Comparison of ENCODE assay signal across 8 cellular contexts in genomic region chr7:135976312-135977019, GRCh38. TPM values are rescaled to one million over a fixed set of nuclear protein-coding genes. Genes with fewer than 3 reads are reported as not detected.
DNase-seq lines count a peak whose midpoint lies in the region; ATAC-seq, FAIRE-seq and TF ChIP-seq lines count a peak whose summit lies in the region.

No MANE protein-coding gene starts in this region.

- peaks cover 42% of the 10 kb centered on the region for H4K20me1 ChIP-seq in OCI-LY7 (ENCODE audit: insufficient read depth, low read length)
- no peaks in the 10 kb centered on the region for H4K20me1 ChIP-seq in K562 (replicated peaks; ENCODE audit: control insufficient read depth, insufficient read depth, low read length)

- H3K79me2 ChIP-seq in OCI-LY7 (ENCODE audit: insufficient read depth, low read depth, low read length) (peaks cover 65% of the 10 kb centered on the region), K562 (ENCODE audit: control insufficient read depth, insufficient read depth, low read length) (peaks cover 58% of the 10 kb centered on the region)

- H3K27me3 ChIP-seq in K562 (ENCODE audit: control insufficient read depth in 2 of 2, insufficient read depth in 2 of 2, low read length in 2 of 2) = no peaks in the 10 kb centered on the region

- H3K27ac ChIP-seq in OCI-LY7 (ENCODE audit: low read depth, low read length, poor library complexity, severe bottlenecking) (peak overlapping the region; percentile 93), K562 (ENCODE audit: extremely low read depth, low read depth, low read length) (peak overlapping the region; percentile 78)

- no peak for TF ChIP-seq RAD21 in K562 (CRISPR knock-in tag; conservative IDR thresholded peaks at IDR 0.05 in 1 of 2, IDR thresholded peaks at IDR 0.05 in 1 of 2)

- no peaks in the 10 kb centered on the region for H3K9me3 Mint-ChIP-seq in immature natural killer cell

- no peak for TF ChIP-seq CTCF in OCI-LY7 (conservative IDR thresholded peaks at IDR 0.05; ENCODE audit: low read length)
- no peak for TF ChIP-seq CTCF in K562 (IDR thresholded peaks at IDR 0.05 in 2 of 3, conservative IDR thresholded peaks at IDR 0.05 in 1 of 3; ENCODE audit: insufficient read depth in 2 of 3, low read depth in 1 of 3, low read length in 3 of 3)

- peaks cover 4% of the 10 kb centered on the region for H3K9me1 ChIP-seq in K562 (ENCODE audit: control insufficient read depth, insufficient read depth, low read length)

- TF ChIP-seq EP300 in K562 (IDR thresholded peaks at IDR 0.05; ENCODE audit: low read length) = no peak

- no peak for FAIRE-seq in K562 (lab: Jason Lieb, UNC)

- H3K4me1 Mint-ChIP-seq in immature natural killer cell = peaks cover 89 to 98% of the 10 kb centered on the region in 2 donors

- H3K36me3 Mint-ChIP-seq in immature natural killer cell = peaks cover 0 to 5% (median 0%) of the 10 kb centered on the region in 3 donors

- H3K4me1 ChIP-seq in OCI-LY7 (ENCODE audit: insufficient read depth, low read length, poor library complexity, severe bottlenecking) (peaks cover 55% of the 10 kb centered on the region), K562 (replicated peaks in 1 of 2; ENCODE audit: control insufficient read depth in 2 of 2, insufficient read depth in 2 of 2, low read length in 2 of 2) (peaks cover 12 to 61% of the 10 kb centered on the region in 2 experiments)

- no peaks in the 10 kb centered on the region for H3K9me2 ChIP-seq in OCI-LY7 (ENCODE audit: insufficient read depth, low read length)

- intact Hi-C loops in OCI-LY7 (cut with micrococcal nuclease; ENCODE audit: unreplicated experiment) = loop anchor here (1.0 to 10.0 kb wide), 4 partner anchors 10 to 816 kb away; no protein-coding TSS in a partner anchor
- intact Hi-C loops in K562 (cut with micrococcal nuclease) = loop anchor here (10.0 kb wide), 1 partner anchor 52 kb away; no protein-coding TSS in a partner anchor

- in situ Hi-C loops in K562 (cut with MboI) = no loop called here

- H3K27ac Mint-ChIP-seq in immature natural killer cell = peak overlapping the region; percentile 88 to 96 (median 93)

- 0% methylated on average over 11 of the region's 13 CpGs for WGBS in K562 (ENCODE audit: insufficient coverage, low coverage, missing lambda C conversion rate)

- peaks cover 6 to 19% (median 7%) of the 10 kb centered on the region in 3 donors for H3K27me3 Mint-ChIP-seq in immature natural killer cell (ENCODE audit: low read depth in 3 of 3)

- peak; percentile 8 for ATAC-seq in HG02588 (IDR thresholded peaks at IDR 0.05; ENCODE audit: unreplicated experiment)
- ATAC-seq in K562 = peak; percentile 55
- ATAC-seq in HG03442 (IDR thresholded peaks at IDR 0.05; ENCODE audit: unreplicated experiment) = no peak

- DNase-seq in NCI-H146 (lab: John Stamatoyannopoulos, UW) = peak; percentile 70
- no peak for DNase-seq in NCI-H146 treated with DMSO at 0.1 percent for 48 hours (lab: John Stamatoyannopoulos, UW; ENCODE audit: unreplicated experiment)
- peak; percentile 64 for DNase-seq in OCI-LY7 (ENCODE audit: low spot score)
- peak; percentile 66 to 70 (median 67) for DNase-seq in K562 (ENCODE audit: extremely low read depth in 1 of 4, low spot score in 3 of 4)
- DNase-seq in immature natural killer cell = peak; percentile 15 to 29 (median 26)
- peak; percentile 8 to 12 for DNase-seq in stimulated activated CD4-positive, alpha-beta T cell treated with anti-CD3 and anti-CD28 coated beads, Interleukin-4, amount 100 ng/mL, for 4 hours

- CTCF ChIA-PET in OCI-LY7 (lab: Charles Lee; ENCODE audit: unreplicated experiment) (interaction anchor here (0.9 kb wide), 1 partner anchor 10 kb away, joined by 3 read pairs; no protein-coding TSS in a partner anchor), K562 (lab: Yijun Ruan, JAX; ENCODE audit: low intra/inter-chr PET ratio) (no interaction called here)

- TF ChIP-seq POLR2A in K562 (conservative IDR thresholded peaks at IDR 0.05) = no peak

- H2AFZ ChIP-seq in OCI-LY7 (ENCODE audit: low read length) = peak overlapping the region; percentile 63; the same call in 1 of the 2 replicates
- H2AFZ ChIP-seq in K562 (ENCODE audit: low read depth, low read length) = peak overlapping the region; percentile 86

- peak overlapping the region; percentile 82 to 95 for H3K9ac ChIP-seq in K562 (ENCODE audit: insufficient read depth in 1 of 2, low read depth in 2 of 2, low read length in 2 of 2)

- H3K4me2 ChIP-seq in OCI-LY7 (ENCODE audit: low read length) (peak overlapping the region; percentile 98), K562 (ENCODE audit: insufficient read depth, low read length) (peak overlapping the region; percentile 93)

- POLR2A ChIA-PET in OCI-LY7 (lab: Charles Lee) (interaction anchor here (1.0 to 4.5 kb wide), 3 partner anchors 8 to 31 kb away, joined by 3 to 40 read pairs (median 5); no protein-coding TSS in a partner anchor), K562 (lab: Yijun Ruan, JAX) (interaction anchor here (0.6 to 2.4 kb wide), 2 partner anchors 10 to 39 kb away, joined by 3 to 13 read pairs; no protein-coding TSS in a partner anchor)

- BruUV-seq in OCI-LY7 (replicated peaks; lab: Mats Ljungman, UMichigan) (no TSS peak), K562 (replicated peaks; lab: Mats Ljungman, UMichigan) (TSS peak; percentile 42)

- H3K36me3 ChIP-seq in OCI-LY7 (ENCODE audit: insufficient read depth, low read length) (peaks cover 45% of the 10 kb centered on the region), K562 (ENCODE audit: control insufficient read depth, insufficient read depth, low read length) (peaks cover 41% of the 10 kb centered on the region)

- H3K4me3 ChIP-seq in OCI-LY7 (ENCODE audit: low read depth, low read length, poor library complexity, severe bottlenecking) = peak overlapping the region; percentile 97
- H3K4me3 ChIP-seq in K562 = peak overlapping the region; percentile 83

- H3K9me3 ChIP-seq in OCI-LY7 (ENCODE audit: low read length) = no peaks in the 10 kb centered on the region
- no peaks in the 10 kb centered on the region for H3K9me3 ChIP-seq in K562 (replicated peaks; ENCODE audit: control insufficient read depth, insufficient read depth, low read depth, low read length)

- H3K4me3 Mint-ChIP-seq in immature natural killer cell = peak overlapping the region; percentile 88 to 98 (median 94)

TF ChIP-seq in K562, 482 proteins besides CTCF, POLR2A, EP300 and RAD21 (continues in another document):
- TF ChIP-seq EGR1 (conservative IDR thresholded peaks at IDR 0.05) = peak; percentile 62; the same call in 1 of the 2 replicates
- TF ChIP-seq CHAMP1 (IDR thresholded peaks at IDR 0.05) = no peak
- TF ChIP-seq CCAR2 (IDR thresholded peaks at IDR 0.05; ENCODE audit: low read depth, low read length) = no peak
- no peak for TF ChIP-seq ZNF217 (CRISPR knock-in tag; IDR thresholded peaks at IDR 0.05)
- TF ChIP-seq ASH1L (IDR thresholded peaks at IDR 0.05; ENCODE audit: borderline replicate concordance, low read depth, partially characterized antibody) = no peak

RNA-seq across cellular contexts. Expression of gene MTPN, which starts 0.7 kb away (rescaled TPM):
- total RNA-seq in OCI-LY7 (2014; rRNA removed; shearing (Covaris generic)) = 83.9 and 91.3 TPM in 2 replicates
- total RNA-seq in OCI-LY7 (2022) (281 and 346 TPM in 2 replicates), K562 (2014; rRNA removed) (94.4 and 128 TPM in 2 replicates), K562 (2014; rRNA removed; fragmentation: Illumina TruSeq; extraction: Trizol) (156 and 189 TPM in 2 replicates), K562 (2015; rRNA removed; fragmentation: Illumina TruSeq; extraction: Trizol) (154 and 159 TPM in 2 replicates), K562 (2021) (236 and 261 TPM in 2 replicates)
- total RNA-seq in K562 (2011; cell fraction: chromatin; rRNA removed; ENCODE audit: low replicate concordance) = 24.4 and 41.1 TPM in 2 replicates
- 26.7 and 34.1 TPM in 2 replicates for total RNA-seq in K562 (2011; cell fraction: nucleolus; rRNA removed)
- total RNA-seq in K562 (2011; cell fraction: nucleoplasm; rRNA removed) = 43.8 and 76.6 TPM in 2 replicates
- polyA plus RNA-seq in K562 (2011; rRNA removed) (189 and 191 TPM in 2 replicates), K562 (2014; fragmentation: Illumina TruSeq; extraction: Trizol) (224 and 243 TPM in 2 replicates), K562 (2014; fragmentation: Nextera tagmentation; extraction: Ambion mirVana) (10 to 100 TPM; 68.5 to 68.6 TPM), K562 (2014; rRNA removed) (133 and 148 TPM in 2 replicates), immature natural killer cell (100 to 1,000 TPM; 153 to 200 (median 197) TPM)
- polyA plus RNA-seq in K562 (2011; cell fraction: cytosol; rRNA removed) = 69.3 and 142 TPM in 2 replicates
- 61.0 and 67.9 TPM in 2 replicates for polyA plus RNA-seq in K562 (2011; cell fraction: nucleus; rRNA removed)
- 190 and 199 TPM in 2 replicates for polyA plus RNA-seq in K562 (2012)
- 247 and 299 TPM in 2 replicates for polyA minus RNA-seq in K562 (2011; rRNA and poly(A)+ RNA removed)
- 168 and 172 TPM in 2 replicates for polyA minus RNA-seq in K562 (2011; cell fraction: cytosol; rRNA and poly(A)+ RNA removed)
- polyA minus RNA-seq in K562 (2011; cell fraction: nucleus; rRNA and poly(A)+ RNA removed) = 70.3 and 88.3 TPM in 2 replicates
